17 cellular contexts compared by ENCODE assay signal in the genomic region with DNA sequence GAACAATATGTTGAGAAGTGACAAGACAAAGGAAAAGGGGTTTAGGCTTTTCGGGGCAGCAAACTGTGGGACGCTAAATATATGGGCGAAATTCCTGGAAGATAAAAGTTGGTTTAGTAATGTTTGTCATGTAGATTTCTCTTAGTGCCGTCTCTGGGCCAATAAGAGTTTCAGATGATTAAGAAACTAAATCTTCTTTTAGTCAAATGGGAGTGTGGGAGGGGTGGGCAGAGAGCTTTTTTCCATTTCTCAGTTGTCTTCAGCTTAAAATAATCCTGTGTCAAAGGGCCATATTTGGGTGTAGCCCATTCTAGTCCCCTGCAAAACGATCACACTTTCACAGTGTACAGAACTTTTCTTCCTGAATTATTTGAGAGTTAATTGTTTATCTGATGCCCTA. TPM values are rescaled to one million over a fixed set of nuclear protein-coding genes. Genes with fewer than 3 reads are reported as not detected.
DNase-seq lines count a peak whose midpoint lies in the region; ATAC-seq and TF ChIP-seq lines count a peak whose summit lies in the region.
"Had no signal": no experiment of that assay in that cellular context is flagged by ENCODE, and none has a peak within 500 bp of the region (broad histone marks: within the 10 kb centered on the region; RNA-seq: fewer than 3 reads in every experiment).

No MANE protein-coding gene starts in this region.

- no peak overlapping the region for H4K91ac ChIP-seq in H9 (ENCODE audit: insufficient read length, low read depth, low read length)

- no peaks in the 10 kb centered on the region for H3K27me3 Mint-ChIP-seq in activated naive CD4-positive, alpha-beta T cell treated with anti-CD3 and anti-CD28 coated beads for 36 hours (ENCODE audit: low read depth)
- H3K27me3 Mint-ChIP-seq in H9 (ENCODE audit: low read depth) = no peaks in the 10 kb centered on the region
- no peaks in the 10 kb centered on the region for H3K27me3 Mint-ChIP-seq in activated CD8-positive, alpha-beta T cell treated with anti-CD3 and anti-CD28 coated beads for 36 hours
- no peaks in the 10 kb centered on the region for H3K27me3 Mint-ChIP-seq in stimulated activated naive CD8-positive, alpha-beta T cell treated with anti-CD3 and anti-CD28 coated beads, Interleukin-15, amount 100 ng/mL, for 72 hours

- CTCF ChIA-PET in activated naive CD4-positive, alpha-beta T cell treated with anti-CD3 and anti-CD28 coated beads for 36 hours (lab: Charles Lee) = no interaction called here
- CTCF ChIA-PET in activated CD8-positive, alpha-beta T cell treated with anti-CD3 and anti-CD28 coated beads for 36 hours (lab: Charles Lee) = interaction anchor here (1.8 to 2.3 kb wide), 2 partner anchors 41 to 84 kb away, joined by 5 read pairs; no protein-coding TSS in a partner anchor

- DNase-seq in activated naive CD4-positive, alpha-beta T cell treated with anti-CD3 and anti-CD28 coated beads, Interleukin-2, amount 50 U/mL, for 72 hours (ENCODE audit: low spot score in 2 of 2) = no peak
- no peak for DNase-seq in activated naive CD4-positive, alpha-beta T cell treated with anti-CD3 and anti-CD28 coated beads for 36 hours
- DNase-seq in H9 (no peak), ureter (ENCODE audit: low spot score) (no peak), NCI-H2227 treated with DMSO at 0.1 percent for 48 hours (lab: John Stamatoyannopoulos, UW) (no peak)
- peak; percentile 51 for DNase-seq in activated CD8-positive, alpha-beta T cell treated with anti-CD3 and anti-CD28 coated beads for 36 hours
- no peak for DNase-seq in stimulated activated naive CD8-positive, alpha-beta T cell treated with anti-CD3 and anti-CD28 coated beads, Interleukin-15, amount 100 ng/mL, for 72 hours
- DNase-seq: CD8-positive, alpha-beta memory T cell; effector memory CD4-positive, alpha-beta T cell; heart left ventricle; mesendoderm; NCI-H1694; NCI-H226; retina had no signal

- no peaks in the 10 kb centered on the region for H3K79me1 ChIP-seq in H9 (ENCODE audit: insufficient read depth, low read depth, low read length, poor library complexity, severe bottlenecking)

- H3K27ac Mint-ChIP-seq in activated naive CD4-positive, alpha-beta T cell treated with anti-CD3 and anti-CD28 coated beads, Interleukin-2, amount 50 U/mL, for 72 hours = no peak overlapping the region
- no peak overlapping the region for H3K27ac Mint-ChIP-seq in activated naive CD4-positive, alpha-beta T cell treated with anti-CD3 and anti-CD28 coated beads for 36 hours
- H3K27ac Mint-ChIP-seq in H9 = peak overlapping the region; percentile 1 to 95 (median 49); a peak in 4 of 7 replicates
- H3K27ac Mint-ChIP-seq in activated CD8-positive, alpha-beta T cell treated with anti-CD3 and anti-CD28 coated beads for 36 hours = peak overlapping the region; percentile 78
- peak overlapping the region in 1 of 2 donors; percentile 80 for H3K27ac Mint-ChIP-seq in stimulated activated naive CD8-positive, alpha-beta T cell treated with anti-CD3 and anti-CD28 coated beads, Interleukin-15, amount 100 ng/mL, for 72 hours

- no peak overlapping the region for H3K4ac ChIP-seq in H9 (ENCODE audit: low read depth, low read length)

- no peak overlapping the region for H3K56ac ChIP-seq in H9 (ENCODE audit: insufficient read length, low read depth, low read length)

- H2BK12ac ChIP-seq in H9 (ENCODE audit: insufficient read length, low read depth, low read length) = no peak overlapping the region

- H3K9ac ChIP-seq in H9 (ENCODE audit: extremely low read depth, insufficient read length, low read length) = no peak overlapping the region

- ATAC-seq in activated naive CD4-positive, alpha-beta T cell treated with anti-CD3 and anti-CD28 coated beads, Interleukin-2, amount 50 U/mL, for 72 hours = peak; percentile 10 to 33
- peak; percentile 25 for ATAC-seq in activated CD8-positive, alpha-beta T cell treated with anti-CD3 and anti-CD28 coated beads for 36 hours
- no peak for ATAC-seq in stimulated activated naive CD8-positive, alpha-beta T cell treated with anti-CD3 and anti-CD28 coated beads, Interleukin-15, amount 100 ng/mL, for 72 hours
- no peak for ATAC-seq in GM21576 (IDR thresholded peaks at IDR 0.05; ENCODE audit: unreplicated experiment)
- ATAC-seq: heart left ventricle had no signal

- H2BK15ac ChIP-seq in H9 (ENCODE audit: low read depth, low read length) = no peak overlapping the region

- no peak overlapping the region for H3K18ac ChIP-seq in H9 (ENCODE audit: insufficient read length, low read depth, low read length)

- H4K8ac ChIP-seq in H9 (replicated peaks; ENCODE audit: insufficient read length, low read depth, low read length) = no peak overlapping the region

- H2BK5ac ChIP-seq in H9 (ENCODE audit: insufficient read length, low read length) = no peak overlapping the region

- H3K27ac ChIP-seq in H9 (ENCODE audit: insufficient read length, low read depth, low read length) = no peak overlapping the region
- H3K27ac ChIP-seq: heart left ventricle, suprapubic skin had no signal

- no peaks in the 10 kb centered on the region for H4K20me1 ChIP-seq in H9 (ENCODE audit: control insufficient read depth, insufficient read depth, insufficient read length)

- POLR2A ChIA-PET in activated CD8-positive, alpha-beta T cell treated with anti-CD3 and anti-CD28 coated beads for 36 hours (lab: Charles Lee) = interaction anchor here (0.6 kb wide), 1 partner anchor 59 kb away, joined by 4 read pairs; no protein-coding TSS in a partner anchor

- H3K14ac ChIP-seq in H9 (ENCODE audit: insufficient read depth, low read length) = no peak overlapping the region

- intact Hi-C loops in activated naive CD4-positive, alpha-beta T cell treated with anti-CD3 and anti-CD28 coated beads for 36 hours (cut with micrococcal nuclease) = no loop called here
- intact Hi-C loops in activated CD8-positive, alpha-beta T cell treated with anti-CD3 and anti-CD28 coated beads for 36 hours (cut with micrococcal nuclease) = no loop called here

- peaks cover 0 to 47% of the 10 kb centered on the region in 2 donors for H3K36me3 Mint-ChIP-seq in activated naive CD4-positive, alpha-beta T cell treated with anti-CD3 and anti-CD28 coated beads, Interleukin-2, amount 50 U/mL, for 72 hours
- peaks cover 6% of the 10 kb centered on the region for H3K36me3 Mint-ChIP-seq in activated naive CD4-positive, alpha-beta T cell treated with anti-CD3 and anti-CD28 coated beads for 36 hours (ENCODE audit: low read depth)
- no peaks in the 10 kb centered on the region for H3K36me3 Mint-ChIP-seq in H9 (ENCODE audit: insufficient read depth in 1 of 3, low read depth in 3 of 3)
- peaks cover 36% of the 10 kb centered on the region for H3K36me3 Mint-ChIP-seq in activated CD8-positive, alpha-beta T cell treated with anti-CD3 and anti-CD28 coated beads for 36 hours (ENCODE audit: low read depth)

- H3K79me2 ChIP-seq in H9 (ENCODE audit: insufficient read depth, low read length) = no peaks in the 10 kb centered on the region

- H3K4me1 ChIP-seq in H9 (ENCODE audit: insufficient read depth, low read length) = peaks cover 8% of the 10 kb centered on the region

- no peak overlapping the region for H3T11ph ChIP-seq in H9 (ENCODE audit: low read length)

- H3K9me3 ChIP-seq in H9 (ENCODE audit: control insufficient read depth, low read depth, low read length) = no peaks in the 10 kb centered on the region
- H3K9me3 ChIP-seq: heart left ventricle, suprapubic skin had no signal

- no peak overlapping the region for H2AK5ac ChIP-seq in H9 (ENCODE audit: insufficient read length, low read length)

- no CpG with 5 or more reads among the region's 5 CpGs for WGBS in H9 (ENCODE audit: extremely low coverage, insufficient read length, low lambda C conversion rate)

- no peak overlapping the region for H2BK20ac ChIP-seq in H9 (ENCODE audit: low read depth, low read length, poor library complexity, severe bottlenecking)

- H3K27me3 ChIP-seq in H9 (ENCODE audit: insufficient read depth, low read length) = no peaks in the 10 kb centered on the region
- H3K27me3 ChIP-seq: suprapubic skin had no signal

- TF ChIP-seq CTCF in H9 (conservative IDR thresholded peaks at IDR 0.05) = no peak
- no peak for TF ChIP-seq CTCF in activated CD8-positive, alpha-beta T cell treated with anti-CD3 and anti-CD28 coated beads for 36 hours (IDR thresholded peaks at IDR 0.05)

- H3K9me3 Mint-ChIP-seq in activated naive CD4-positive, alpha-beta T cell treated with anti-CD3 and anti-CD28 coated beads, Interleukin-2, amount 50 U/mL, for 72 hours = no peaks in the 10 kb centered on the region
- H3K9me3 Mint-ChIP-seq in activated naive CD4-positive, alpha-beta T cell treated with anti-CD3 and anti-CD28 coated beads for 36 hours = no peaks in the 10 kb centered on the region
- peaks cover 3% of the 10 kb centered on the region in 2 experiments; a peak in 3 of 5 replicates for H3K9me3 Mint-ChIP-seq in H9
- H3K9me3 Mint-ChIP-seq in activated CD8-positive, alpha-beta T cell treated with anti-CD3 and anti-CD28 coated beads for 36 hours = no peaks in the 10 kb centered on the region
- peaks cover 0 to 6% of the 10 kb centered on the region in 2 donors for H3K9me3 Mint-ChIP-seq in stimulated activated naive CD8-positive, alpha-beta T cell treated with anti-CD3 and anti-CD28 coated beads, Interleukin-15, amount 100 ng/mL, for 72 hours
- H3K9me3 Mint-ChIP-seq: CD8-positive, alpha-beta memory T cell; central memory CD8-positive, alpha-beta T cell had no signal

- H4K5ac ChIP-seq in H9 (ENCODE audit: insufficient read length, low read depth, low read length) = no peak overlapping the region

- H3K4me1 Mint-ChIP-seq in activated naive CD4-positive, alpha-beta T cell treated with anti-CD3 and anti-CD28 coated beads for 36 hours (ENCODE audit: low read depth) = peaks cover 32% of the 10 kb centered on the region
- peaks cover 49 to 54% of the 10 kb centered on the region in 2 experiments for H3K4me1 Mint-ChIP-seq in H9
- H3K4me1 Mint-ChIP-seq in activated CD8-positive, alpha-beta T cell treated with anti-CD3 and anti-CD28 coated beads for 36 hours (ENCODE audit: low read depth) = peaks cover 33% of the 10 kb centered on the region
- H3K4me1 Mint-ChIP-seq in stimulated activated naive CD8-positive, alpha-beta T cell treated with anti-CD3 and anti-CD28 coated beads, Interleukin-15, amount 100 ng/mL, for 72 hours = peaks cover 67% of the 10 kb centered on the region
- H3K4me1 Mint-ChIP-seq: central memory CD8-positive, alpha-beta T cell had no signal

- H3K23ac ChIP-seq in H9 (ENCODE audit: insufficient read length, low read depth, low read length) = no peak overlapping the region

- no peak overlapping the region for H2AFZ ChIP-seq in H9 (ENCODE audit: low read length)

- no peak overlapping the region for H3K4me3 Mint-ChIP-seq in activated naive CD4-positive, alpha-beta T cell treated with anti-CD3 and anti-CD28 coated beads for 36 hours
- no peak overlapping the region for H3K4me3 Mint-ChIP-seq in H9
- H3K4me3 Mint-ChIP-seq in activated CD8-positive, alpha-beta T cell treated with anti-CD3 and anti-CD28 coated beads for 36 hours = peak overlapping the region; percentile 2
- peak overlapping the region; percentile 20 to 50 for H3K4me3 Mint-ChIP-seq in stimulated activated naive CD8-positive, alpha-beta T cell treated with anti-CD3 and anti-CD28 coated beads, Interleukin-15, amount 100 ng/mL, for 72 hours
- H3K4me3 Mint-ChIP-seq: CD8-positive, alpha-beta memory T cell; central memory CD8-positive, alpha-beta T cell had no signal

- no peak overlapping the region for H2BK120ac ChIP-seq in H9 (ENCODE audit: low read depth, low read length, poor library complexity, severe bottlenecking)

- H3K4me2 ChIP-seq in H9 (ENCODE audit: insufficient read depth, insufficient read length, low read length) = no peak overlapping the region

- H3K23me2 ChIP-seq in H9 (ENCODE audit: insufficient read length, low read depth, low read length, poor library complexity, severe bottlenecking) = no peaks in the 10 kb centered on the region

RNA-seq across cellular contexts. Expression of gene FUT8, which starts 41.6 kb away (rescaled TPM):
- 10 to 100 TPM; 56.6 to 98.8 TPM for total RNA-seq in activated naive CD4-positive, alpha-beta T cell treated with anti-CD3 and anti-CD28 coated beads, Interleukin-2, amount 50 U/mL, for 72 hours
- total RNA-seq in activated naive CD4-positive, alpha-beta T cell treated with anti-CD3 and anti-CD28 coated beads for 36 hours = 10 to 100 TPM; 34.6 to 38.7 TPM
- total RNA-seq in H9 (2021) (43.9 and 44.3 TPM in 2 replicates), ureter (38.0 TPM)
- 10 to 100 TPM; 55.7 to 61.0 TPM for total RNA-seq in activated CD8-positive, alpha-beta T cell treated with anti-CD3 and anti-CD28 coated beads for 36 hours

Comparison
In these comparisons a context has a peak if more than half of its experiments do, and no peak if none do; other contexts are left out.
1. ATAC-seq: peak in activated naive CD4-positive, alpha-beta T cell treated with anti-CD3 and anti-CD28 coated beads, Interleukin-2, amount 50 U/mL, for 72 hours (2 of 2) and activated CD8-positive, alpha-beta T cell treated with anti-CD3 and anti-CD28 coated beads for 36 hours (single experiment); none in stimulated activated naive CD8-positive, alpha-beta T cell treated with anti-CD3 and anti-CD28 coated beads, Interleukin-15, amount 100 ng/mL, for 72 hours (single experiment) and GM21576 (single experiment).
2. H3K27ac Mint-ChIP-seq: peak in H9 (3 of 3) and activated CD8-positive, alpha-beta T cell treated with anti-CD3 and anti-CD28 coated beads for 36 hours (single experiment); none in activated naive CD4-positive, alpha-beta T cell treated with anti-CD3 and anti-CD28 coated beads, Interleukin-2, amount 50 U/mL, for 72 hours (0 of 2) and activated naive CD4-positive, alpha-beta T cell treated with anti-CD3 and anti-CD28 coated beads for 36 hours (single experiment).
3. H3K4me3 Mint-ChIP-seq: peak in activated CD8-positive, alpha-beta T cell treated with anti-CD3 and anti-CD28 coated beads for 36 hours (single experiment) and stimulated activated naive CD8-positive, alpha-beta T cell treated with anti-CD3 and anti-CD28 coated beads, Interleukin-15, amount 100 ng/mL, for 72 hours (2 of 2); none in activated naive CD4-positive, alpha-beta T cell treated with anti-CD3 and anti-CD28 coated beads for 36 hours (single experiment) and H9 (0 of 2).